8 cellular contexts compared by ENCODE assay signal in genomic region chr2:74690571-74690970, GRCh38. TPM values are rescaled to one million over a fixed set of nuclear protein-coding genes. Genes with fewer than 3 reads are reported as not detected.
A peak's percentile ranks its signal among the peaks of the same experiment; 100 is the strongest.
DNase-seq lines count a peak whose midpoint lies in the region; TF ChIP-seq lines count a peak whose summit lies in the region.

No MANE protein-coding gene starts in this region.

- no peak overlapping the region for H4K5ac ChIP-seq in H9 (ENCODE audit: insufficient read length, low read depth, low read length)

- H3K23ac ChIP-seq in H9 (ENCODE audit: insufficient read length, low read depth, low read length): no peak overlapping the region

- no peak overlapping the region for H2BK12ac ChIP-seq in H9 (ENCODE audit: insufficient read length, low read depth, low read length)

- DNase-seq in stimulated activated CD4-positive, alpha-beta T cell treated with anti-CD3 and anti-CD28 coated beads, Interleukin-4, amount 100 ng/mL, for 24 hours: peak; percentile 16
- DNase-seq in stimulated activated CD4-positive, alpha-beta T cell treated with anti-CD3 and anti-CD28 coated beads, Interleukin-4, amount 100 ng/mL, for 4 hours: no peak
- DNase-seq in H9 (no peak), NCI-H1105 (lab: John Stamatoyannopoulos, UW) (peak; percentile 15), fibroblast of pulmonary artery (ENCODE audit: low read depth) (peak; percentile 82), neural crest cell (ENCODE audit: low read depth, low spot score) (peak; percentile 41), NCI-H187 treated with DMSO at 0.1 percent for 48 hours (lab: John Stamatoyannopoulos, UW) (no peak)

- no peaks in the 10 kb centered on the region for H3K23me2 ChIP-seq in H9 (ENCODE audit: insufficient read length, low read depth, low read length, poor library complexity, severe bottlenecking)

- H4K8ac ChIP-seq in H9 (replicated peaks; ENCODE audit: insufficient read length, low read depth, low read length): no peak overlapping the region

- H3K36me3 ChIP-seq in SU-DHL-6 (ENCODE audit: low read length): no peaks in the 10 kb centered on the region

- no peak overlapping the region for H2AK5ac ChIP-seq in H9 (ENCODE audit: insufficient read length, low read length)

- peaks cover 1% of the 10 kb centered on the region; the same call in 1 of the 2 replicates for H3K79me2 ChIP-seq in H9 (ENCODE audit: insufficient read depth, low read length)
- H3K79me2 ChIP-seq in SU-DHL-6 (ENCODE audit: insufficient read depth, low read length): no peaks in the 10 kb centered on the region

- no peak overlapping the region for H3K56ac ChIP-seq in H9 (ENCODE audit: insufficient read length, low read depth, low read length)

- no peaks in the 10 kb centered on the region for H3K79me1 ChIP-seq in H9 (ENCODE audit: insufficient read depth, low read depth, low read length, poor library complexity, severe bottlenecking)

- H3K27ac ChIP-seq in H9 (ENCODE audit: insufficient read length, low read depth, low read length): no peak overlapping the region
- no peak overlapping the region for H3K27ac ChIP-seq in SU-DHL-6 (ENCODE audit: low read depth, low read length)

- H3K9me3 Mint-ChIP-seq in H9: peaks cover 0 to 2% of the 10 kb centered on the region in 2 experiments; a peak in 2 of 5 replicates
- peaks cover under 1% of the 10 kb centered on the region for H3K9me3 Mint-ChIP-seq in neural crest cell

- H3K4me2 ChIP-seq in H9 (ENCODE audit: insufficient read depth, insufficient read length, low read length) (no peak overlapping the region), SU-DHL-6 (ENCODE audit: low read depth, low read length, poor library complexity, severe bottlenecking) (no peak overlapping the region)

- no peak overlapping the region for H3K18ac ChIP-seq in H9 (ENCODE audit: insufficient read length, low read depth, low read length)

- no CpG with 5 or more reads among the region's 4 CpGs for WGBS in H9 (ENCODE audit: extremely low coverage, insufficient read length, low lambda C conversion rate)

- no peaks in the 10 kb centered on the region for H3K4me1 ChIP-seq in H9 (ENCODE audit: insufficient read depth, low read length)

- H2BK5ac ChIP-seq in H9 (ENCODE audit: insufficient read length, low read length): no peak overlapping the region

- no peak overlapping the region for H2AFZ ChIP-seq in H9 (ENCODE audit: low read length)
- H2AFZ ChIP-seq in SU-DHL-6 (ENCODE audit: low read depth, low read length, severe bottlenecking): no peak overlapping the region

- H3K27ac Mint-ChIP-seq in H9 (no peak overlapping the region), neural crest cell (ENCODE audit: unreplicated experiment) (no peak overlapping the region)

- no peak overlapping the region for H3K4me3 ChIP-seq in SU-DHL-6 (ENCODE audit: insufficient read depth, low read length, poor library complexity, severe bottlenecking)
- no peak overlapping the region for H3K4me3 ChIP-seq in fibroblast of pulmonary artery (replicated peaks; ENCODE audit: low read depth, low read length)

- no peak overlapping the region for H2BK15ac ChIP-seq in H9 (ENCODE audit: low read depth, low read length)

- H3K9ac ChIP-seq in H9 (ENCODE audit: extremely low read depth, insufficient read length, low read length) (no peak overlapping the region), SU-DHL-6 (ENCODE audit: low read length) (no peak overlapping the region)

- H3K14ac ChIP-seq in H9 (ENCODE audit: insufficient read depth, low read length): no peak overlapping the region

- H3K9me2 ChIP-seq in SU-DHL-6 (replicated peaks; ENCODE audit: insufficient read depth, low read length): no peaks in the 10 kb centered on the region

- no peak overlapping the region for H2BK120ac ChIP-seq in H9 (ENCODE audit: low read depth, low read length, poor library complexity, severe bottlenecking)

- H3K4me3 Mint-ChIP-seq in H9: no peak overlapping the region
- no peak overlapping the region for H3K4me3 Mint-ChIP-seq in neural crest cell

- H4K20me1 ChIP-seq in H9 (ENCODE audit: control insufficient read depth, insufficient read depth, insufficient read length) (no peaks in the 10 kb centered on the region), SU-DHL-6 (ENCODE audit: low read depth, low read length) (no peaks in the 10 kb centered on the region)

- H3K36me3 Mint-ChIP-seq in H9 (ENCODE audit: insufficient read depth in 1 of 3, low read depth in 3 of 3): peaks cover 0 to 1% (median 0%) of the 10 kb centered on the region in 3 experiments; a peak in 1 of 7 replicates
- peaks cover under 1% of the 10 kb centered on the region for H3K36me3 Mint-ChIP-seq in neural crest cell (ENCODE audit: low read depth)

- TF ChIP-seq CTCF in H9 (conservative IDR thresholded peaks at IDR 0.05) (peak; percentile 90), SU-DHL-6 (IDR thresholded peaks at IDR 0.05; ENCODE audit: insufficient read depth, low read length, poor library complexity, severe bottlenecking) (peak; percentile 58), fibroblast of pulmonary artery (IDR thresholded peaks at IDR 0.05; ENCODE audit: low read length, missing control alignments) (peak; percentile 87), neural crest cell (conservative IDR thresholded peaks at IDR 0.05) (peak; percentile 83)

- H3K9me3 ChIP-seq in H9 (ENCODE audit: control insufficient read depth, low read depth, low read length) (no peaks in the 10 kb centered on the region), SU-DHL-6 (ENCODE audit: insufficient read depth, low read length) (no peaks in the 10 kb centered on the region)

- H3K4me1 Mint-ChIP-seq in H9 (no peaks in the 10 kb centered on the region; a peak in 1 of 4 replicates), neural crest cell (no peaks in the 10 kb centered on the region)

- no peaks in the 10 kb centered on the region for H3K27me3 ChIP-seq in H9 (ENCODE audit: insufficient read depth, low read length)
- no peaks in the 10 kb centered on the region for H3K27me3 ChIP-seq in SU-DHL-6 (ENCODE audit: low read length)

- no peak overlapping the region for H4K91ac ChIP-seq in H9 (ENCODE audit: insufficient read length, low read depth, low read length)

- H3T11ph ChIP-seq in H9 (ENCODE audit: low read length): no peak overlapping the region

- H3K27me3 Mint-ChIP-seq in H9 (ENCODE audit: low read depth) (no peaks in the 10 kb centered on the region), neural crest cell (ENCODE audit: low read depth) (peaks cover 14% of the 10 kb centered on the region)

- H2BK20ac ChIP-seq in H9 (ENCODE audit: low read depth, low read length, poor library complexity, severe bottlenecking): no peak overlapping the region

- H3K4ac ChIP-seq in H9 (ENCODE audit: low read depth, low read length): no peak overlapping the region

- no peaks in the 10 kb centered on the region for H3F3A ChIP-seq in SU-DHL-6 (ENCODE audit: insufficient read depth)

RNA-seq across cellular contexts. Expression of gene SEMA4F, which starts 36.5 kb away (rescaled TPM):
- total RNA-seq in H9 (2021) (6.4 and 6.6 TPM in 2 replicates), neural crest cell (11.0 and 12.4 TPM in 2 replicates)

RNA-seq across cellular contexts. Expression of gene M1AP, which starts 42.4 kb away (rescaled TPM):
- 5.5 and 7.6 TPM in 2 replicates for total RNA-seq in H9 (2021)
- total RNA-seq in neural crest cell: 0.45 and 0.77 TPM in 2 replicates

Comparison
In these comparisons a context has a peak if more than half of its experiments do, and no peak if none do; other contexts are left out.
1. DNase-seq: peak in stimulated activated CD4-positive, alpha-beta T cell treated with anti-CD3 and anti-CD28 coated beads, Interleukin-4, amount 100 ng/mL, for 24 hours (single experiment), NCI-H1105 (single experiment), fibroblast of pulmonary artery (single experiment) and neural crest cell (single experiment); none in stimulated activated CD4-positive, alpha-beta T cell treated with anti-CD3 and anti-CD28 coated beads, Interleukin-4, amount 100 ng/mL, for 4 hours (0 of 2), H9 (single experiment) and NCI-H187 treated with DMSO at 0.1 percent for 48 hours (single experiment).
2. Peak in every context shown above with its lines, with median percentiles within 50 percentile points of each other: CTCF ChIP-seq.